In the genomic region with DNA sequence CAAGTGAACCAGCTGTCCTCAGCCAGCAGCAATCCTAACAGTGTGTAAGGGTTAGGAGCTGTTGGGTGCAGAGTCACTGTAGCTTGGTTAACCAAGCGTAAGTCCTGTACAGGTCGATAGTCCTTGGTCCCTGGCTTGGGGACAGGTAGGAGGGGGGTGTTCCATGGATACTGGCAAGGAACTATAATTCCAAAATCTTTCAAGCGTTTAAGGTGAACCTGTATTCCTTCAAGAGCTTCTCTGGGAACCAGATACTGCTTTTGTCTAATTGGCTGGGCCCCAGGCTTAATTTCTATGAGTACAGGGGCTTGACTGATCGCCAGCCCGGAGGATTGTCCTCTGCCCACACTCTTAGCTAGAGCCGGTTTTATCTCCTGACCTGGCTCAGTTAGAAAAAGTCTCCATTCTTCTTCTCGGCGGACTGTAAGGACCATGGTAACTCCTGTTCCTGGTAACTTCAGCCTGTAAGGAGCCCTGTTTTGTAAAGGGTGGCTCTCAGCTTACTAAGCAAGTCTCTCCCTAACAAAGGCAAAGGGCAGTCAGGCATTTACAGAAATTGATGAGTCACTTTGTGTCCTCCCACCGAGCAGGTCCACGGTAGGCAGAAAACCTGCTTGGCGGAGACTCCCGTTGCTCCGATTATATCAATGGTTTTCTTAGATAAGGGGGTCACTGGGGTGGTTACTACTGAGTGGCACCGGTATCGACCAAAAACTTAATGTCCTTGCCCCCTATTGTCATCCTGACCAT, we compare ENCODE assay signal across 17 cellular contexts. TPM values are rescaled to one million over a fixed set of nuclear protein-coding genes. Genes with fewer than 3 reads are reported as not detected.
A peak's percentile ranks its signal among the peaks of the same experiment; 100 is the strongest.
DNase-seq lines count a peak whose midpoint lies in the region; ATAC-seq, FAIRE-seq and TF ChIP-seq lines count a peak whose summit lies in the region.
"Had no signal": no experiment of that assay in that cellular context is flagged by ENCODE, and none has a peak within 500 bp of the region (broad histone marks: within the 10 kb centered on the region; RNA-seq: fewer than 3 reads in every experiment).

No MANE protein-coding gene starts in this region.

- CTCF ChIA-PET in K562 (lab: Yijun Ruan, JAX; ENCODE audit: low intra/inter-chr PET ratio): no interaction called here
- CTCF ChIA-PET in CD4-positive, alpha-beta T cell (lab: Charles Lee): no interaction called here

- H3K36me3 ChIP-seq in K562 (ENCODE audit: control insufficient read depth, insufficient read depth, low read length): no peaks in the 10 kb centered on the region
- H3K36me3 ChIP-seq: BLaER1 treated with 17β-estradiol and CSF1 and Interleukin-3, amounts not matched to agents 10 nM and 100 nM had no signal

- TF ChIP-seq EP300 in K562 (IDR thresholded peaks at IDR 0.05; ENCODE audit: low read length): no peak

- H3K9me1 ChIP-seq in K562 (ENCODE audit: control insufficient read depth, insufficient read depth, low read length): no peaks in the 10 kb centered on the region

- ATAC-seq in K562: no peak
- ATAC-seq in CD4-positive, alpha-beta T cell (ENCODE audit: poor library complexity): no peak
- ATAC-seq: GM12878 had no signal

- H3K79me2 ChIP-seq in K562 (ENCODE audit: control insufficient read depth, insufficient read depth, low read length): no peaks in the 10 kb centered on the region

- no TSS peak for BruUV-seq in K562 (replicated peaks; lab: Mats Ljungman, UMichigan)

- peak; percentile 44 for DNase-seq in H4 (ENCODE audit: low spot score)
- no peak for DNase-seq in K562 (ENCODE audit: extremely low read depth in 1 of 4, low spot score in 3 of 4)
- no peak for DNase-seq in neural crest cell (ENCODE audit: low read depth, low spot score)
- DNase-seq in stimulated activated CD4-positive, alpha-beta T cell treated with anti-CD3 and anti-CD28 coated beads, Interleukin-1b, Interleukin-23, amount 100 ng/mL, for 48 hours: no peak
- no peak for DNase-seq in CD4-positive, alpha-beta T cell
- no peak for DNase-seq in anterior cingulate cortex (lab: John Stamatoyannopoulos, UW)
- DNase-seq: ACHN; CD4-positive, CD25-positive, alpha-beta regulatory T cell; DMS79; H7 had no signal

- H3K27ac Mint-ChIP-seq in neural crest cell (ENCODE audit: unreplicated experiment): peak overlapping the region; percentile 12
- no peak overlapping the region for H3K27ac Mint-ChIP-seq in CD4-positive, alpha-beta T cell
- H3K27ac Mint-ChIP-seq: CD4-positive, CD25-positive, alpha-beta regulatory T cell; IgD-negative memory B cell had no signal

- H3K27me3 Mint-ChIP-seq in neural crest cell (ENCODE audit: low read depth): peaks cover 14% of the 10 kb centered on the region
- peaks cover 9% of the 10 kb centered on the region for H3K27me3 Mint-ChIP-seq in CD4-positive, alpha-beta T cell
- H3K27me3 Mint-ChIP-seq: CD4-positive, CD25-positive, alpha-beta regulatory T cell had no signal

- WGBS in K562 (ENCODE audit: insufficient coverage, low coverage, missing lambda C conversion rate): 2% methylated on average over 15 of the region's 15 CpGs

- FAIRE-seq in K562 (lab: Jason Lieb, UNC): no peak
- FAIRE-seq: GM12878, GM18507 had no signal

- no peaks in the 10 kb centered on the region for H3K9me3 ChIP-seq in K562 (replicated peaks; ENCODE audit: control insufficient read depth, insufficient read depth, low read depth, low read length)
- no peaks in the 10 kb centered on the region for H3K9me3 ChIP-seq in CD4-positive, alpha-beta T cell (ENCODE audit: control insufficient read depth, low read length)

- no peak overlapping the region for H3K4me3 Mint-ChIP-seq in neural crest cell
- H3K4me3 Mint-ChIP-seq in CD4-positive, alpha-beta T cell: no peak overlapping the region
- H3K4me3 Mint-ChIP-seq: CD4-positive, CD25-positive, alpha-beta regulatory T cell; IgD-negative memory B cell had no signal

- H3K9ac ChIP-seq in K562 (ENCODE audit: insufficient read depth in 1 of 2, low read depth in 2 of 2, low read length in 2 of 2): no peak overlapping the region
- H3K9ac ChIP-seq: BLaER1 treated with 17β-estradiol and CSF1 and Interleukin-3, amounts not matched to agents 10 nM and 100 nM had no signal

- H4K20me1 ChIP-seq in K562 (replicated peaks; ENCODE audit: control insufficient read depth, insufficient read depth, low read length): no peaks in the 10 kb centered on the region
- H4K20me1 ChIP-seq: BLaER1 treated with 17β-estradiol and CSF1 and Interleukin-3, amounts not matched to agents 10 nM and 100 nM had no signal

- H3K36me3 Mint-ChIP-seq in neural crest cell (ENCODE audit: low read depth): peaks cover 8% of the 10 kb centered on the region
- peaks cover 4% of the 10 kb centered on the region for H3K36me3 Mint-ChIP-seq in CD4-positive, alpha-beta T cell (ENCODE audit: low read depth)
- H3K36me3 Mint-ChIP-seq: CD4-positive, CD25-positive, alpha-beta regulatory T cell; IgD-negative memory B cell had no signal

- no peak for TF ChIP-seq POLR2A in K562 (conservative IDR thresholded peaks at IDR 0.05)

- no peak overlapping the region for H3K4me2 ChIP-seq in K562 (ENCODE audit: insufficient read depth, low read length)
- H3K4me2 ChIP-seq: BLaER1 treated with 17β-estradiol and CSF1 and Interleukin-3, amounts not matched to agents 10 nM and 100 nM had no signal

- H3K27me3 ChIP-seq in K562 (ENCODE audit: control insufficient read depth in 2 of 2, insufficient read depth in 2 of 2, low read length in 2 of 2): no peaks in the 10 kb centered on the region
- no peaks in the 10 kb centered on the region for H3K27me3 ChIP-seq in CD4-positive, alpha-beta T cell (ENCODE audit: control insufficient read depth, insufficient read depth, low read length)
- H3K27me3 ChIP-seq: BLaER1 treated with 17β-estradiol and CSF1 and Interleukin-3, amounts not matched to agents 10 nM and 100 nM had no signal

- no peak overlapping the region for H3K4me3 ChIP-seq in K562
- H3K4me3 ChIP-seq: BLaER1 treated with 17β-estradiol and CSF1 and Interleukin-3, amounts not matched to agents 10 nM and 100 nM; GM12878 had no signal

- in situ Hi-C loops in K562 (cut with MboI): no loop called here

- no peak overlapping the region for H3K27ac ChIP-seq in K562 (ENCODE audit: extremely low read depth, low read depth, low read length)
- no peak overlapping the region for H3K27ac ChIP-seq in CD4-positive, alpha-beta T cell (ENCODE audit: low read depth, low read length)
- H3K27ac ChIP-seq: BLaER1 treated with 17β-estradiol and CSF1 and Interleukin-3, amounts not matched to agents 10 nM and 100 nM had no signal

- intact Hi-C loops in K562 (cut with micrococcal nuclease): no loop called here
- intact Hi-C loops in CD4-positive, alpha-beta T cell (cut with DNase I, micrococcal nuclease): no loop called here

- TF ChIP-seq CTCF in K562 (IDR thresholded peaks at IDR 0.05 in 2 of 3, conservative IDR thresholded peaks at IDR 0.05 in 1 of 3; ENCODE audit: insufficient read depth in 2 of 3, low read depth in 1 of 3, low read length in 3 of 3) (no peak), neural crest cell (conservative IDR thresholded peaks at IDR 0.05) (no peak)
- TF ChIP-seq CTCF in CD4-positive, alpha-beta T cell (IDR thresholded peaks at IDR 0.05): no peak

- POLR2A ChIA-PET in K562 (lab: Yijun Ruan, JAX): no interaction called here
- POLR2A ChIA-PET in CD4-positive, alpha-beta T cell (lab: Charles Lee): no interaction called here

- TF ChIP-seq RAD21 in K562 (CRISPR knock-in tag; conservative IDR thresholded peaks at IDR 0.05 in 1 of 2, IDR thresholded peaks at IDR 0.05 in 1 of 2): no peak

- peaks cover 5% of the 10 kb centered on the region for H3K4me1 Mint-ChIP-seq in neural crest cell
- H3K4me1 Mint-ChIP-seq in CD4-positive, alpha-beta T cell (ENCODE audit: low read depth): peaks cover under 1% of the 10 kb centered on the region
- H3K4me1 Mint-ChIP-seq: IgD-negative memory B cell had no signal

- H3K9me3 Mint-ChIP-seq in neural crest cell: peaks cover 15% of the 10 kb centered on the region
- peaks cover 3% of the 10 kb centered on the region for H3K9me3 Mint-ChIP-seq in CD4-positive, alpha-beta T cell

- H2AFZ ChIP-seq in K562 (ENCODE audit: low read depth, low read length): no peak overlapping the region

- no peaks in the 10 kb centered on the region; a peak in 1 of 5 replicates for H3K4me1 ChIP-seq in K562 (replicated peaks in 1 of 2; ENCODE audit: control insufficient read depth in 2 of 2, insufficient read depth in 2 of 2, low read length in 2 of 2)
- H3K4me1 ChIP-seq: BLaER1 treated with 17β-estradiol and CSF1 and Interleukin-3, amounts not matched to agents 10 nM and 100 nM had no signal

RNA-seq across cellular contexts. Expression of a gene that starts 6.0 kb away (rescaled TPM):
- total RNA-seq in H4 (2014; rRNA removed; shearing (Covaris generic)): not detected in 2 replicates
- not detected in 2 replicates for total RNA-seq in K562 (2011; cell fraction: chromatin; rRNA removed; ENCODE audit: low replicate concordance)
- not detected in 2 replicates for total RNA-seq in K562 (2011; cell fraction: nucleolus; rRNA removed)
- not detected in 2 replicates for total RNA-seq in K562 (2011; cell fraction: nucleoplasm; rRNA removed)
- total RNA-seq in K562 (2014; rRNA removed): not detected in 2 replicates
- total RNA-seq in K562 (2014; rRNA removed; fragmentation: Illumina TruSeq; extraction: Trizol): 0.04 TPM in 1 of 2 replicates, not detected in the other
- 0.04 TPM in 2 replicates for total RNA-seq in K562 (2015; rRNA removed; fragmentation: Illumina TruSeq; extraction: Trizol)
- total RNA-seq in K562 (2021): 0.02 and 0.07 TPM in 2 replicates
- polyA plus RNA-seq in K562 (2011; rRNA removed): 0.01 TPM in 1 of 2 replicates, not detected in the other
- polyA plus RNA-seq in K562 (2011; cell fraction: cytosol; rRNA removed): not detected in 2 replicates
- polyA plus RNA-seq in K562 (2011; cell fraction: nucleus; rRNA removed): 0.03 TPM in 1 of 2 replicates, not detected in the other
- 0.05 and 0.08 TPM in 2 replicates for polyA plus RNA-seq in K562 (2012)
- polyA plus RNA-seq in K562 (2014; fragmentation: Illumina TruSeq; extraction: Trizol): 0.03 TPM in 1 of 2 replicates, not detected in the other
- polyA plus RNA-seq in K562 (2014; fragmentation: Nextera tagmentation; extraction: Ambion mirVana): under 1 TPM; 0.01 TPM
- 0.08 TPM in 1 of 2 replicates, not detected in the other for polyA plus RNA-seq in K562 (2014; rRNA removed)
- 0.03 TPM in 1 of 2 replicates, not detected in the other for polyA minus RNA-seq in K562 (2011; rRNA and poly(A)+ RNA removed)
- not detected in 2 replicates for polyA minus RNA-seq in K562 (2011; cell fraction: cytosol; rRNA and poly(A)+ RNA removed)
- not detected in 2 replicates for polyA minus RNA-seq in K562 (2011; cell fraction: nucleus; rRNA and poly(A)+ RNA removed)
- total RNA-seq in neural crest cell: 11.6 and 12.2 TPM in 2 replicates
- 1 to 10 TPM; 2.5 to 2.9 TPM for total RNA-seq in CD4-positive, alpha-beta T cell
- total RNA-seq: A172, HT-29 had no signal

RNA-seq across cellular contexts. Expression of a gene that starts 30.6 kb away (rescaled TPM):
- 0.76 and 1.4 TPM in 2 replicates for total RNA-seq in H4 (2014; rRNA removed; shearing (Covaris generic))
- total RNA-seq in K562 (2011; cell fraction: chromatin; rRNA removed; ENCODE audit: low replicate concordance): 2.1 and 2.3 TPM in 2 replicates
- 1.7 and 3.0 TPM in 2 replicates for total RNA-seq in K562 (2011; cell fraction: nucleolus; rRNA removed)
- 2.6 and 3.9 TPM in 2 replicates for total RNA-seq in K562 (2011; cell fraction: nucleoplasm; rRNA removed)
- total RNA-seq in K562 (2014; rRNA removed) (0.27 and 0.65 TPM in 2 replicates), K562 (2014; rRNA removed; fragmentation: Illumina TruSeq; extraction: Trizol) (0.51 and 0.77 TPM in 2 replicates), K562 (2015; rRNA removed; fragmentation: Illumina TruSeq; extraction: Trizol) (0.80 and 0.90 TPM in 2 replicates), K562 (2021) (0.18 and 0.63 TPM in 2 replicates), neural crest cell (6.6 and 7.4 TPM in 2 replicates)
- polyA plus RNA-seq in K562 (2011; rRNA removed) (0.33 TPM in 1 of 2 replicates, not detected in the other), K562 (2014; fragmentation: Illumina TruSeq; extraction: Trizol) (0.37 and 0.48 TPM in 2 replicates), K562 (2014; fragmentation: Nextera tagmentation; extraction: Ambion mirVana) (under 1 TPM; 0.01 to 0.04 TPM), K562 (2014; rRNA removed) (0.37 and 0.49 TPM in 2 replicates)
- 0.19 TPM in 1 of 2 replicates, not detected in the other for polyA plus RNA-seq in K562 (2011; cell fraction: cytosol; rRNA removed)
- polyA plus RNA-seq in K562 (2011; cell fraction: nucleus; rRNA removed): 0.41 and 1.2 TPM in 2 replicates
- polyA plus RNA-seq in K562 (2012): 0.29 and 0.68 TPM in 2 replicates
- polyA minus RNA-seq in K562 (2011; rRNA and poly(A)+ RNA removed): 0.24 and 0.91 TPM in 2 replicates
- not detected in 2 replicates for polyA minus RNA-seq in K562 (2011; cell fraction: cytosol; rRNA and poly(A)+ RNA removed)
- polyA minus RNA-seq in K562 (2011; cell fraction: nucleus; rRNA and poly(A)+ RNA removed): 0.22 and 1.1 TPM in 2 replicates
- total RNA-seq in CD4-positive, alpha-beta T cell: 1 to 10 TPM; 4.9 to 5.1 TPM
- total RNA-seq: A172, GM12878, HT-29 had no signal

RNA-seq across cellular contexts. Expression of a gene that starts 59.1 kb away (rescaled TPM):
- total RNA-seq in H4 (2014; rRNA removed; shearing (Covaris generic)): not detected in 2 replicates
- not detected in 2 replicates for total RNA-seq in K562 (2011; cell fraction: chromatin; rRNA removed; ENCODE audit: low replicate concordance)
- not detected in 2 replicates for total RNA-seq in K562 (2011; cell fraction: nucleolus; rRNA removed)
- total RNA-seq in K562 (2011; cell fraction: nucleoplasm; rRNA removed): not detected in 2 replicates
- total RNA-seq in K562 (2014; rRNA removed) (not detected in 2 replicates), K562 (2014; rRNA removed; fragmentation: Illumina TruSeq; extraction: Trizol) (not detected in 2 replicates), K562 (2015; rRNA removed; fragmentation: Illumina TruSeq; extraction: Trizol) (not detected in 2 replicates), K562 (2021) (not detected in 2 replicates), neural crest cell (not detected in 2 replicates)
- polyA plus RNA-seq in K562 (2011; rRNA removed) (not detected in 2 replicates), K562 (2014; fragmentation: Illumina TruSeq; extraction: Trizol) (not detected in 2 replicates), K562 (2014; fragmentation: Nextera tagmentation; extraction: Ambion mirVana) (not detected), K562 (2014; rRNA removed) (not detected in 2 replicates)
- polyA plus RNA-seq in K562 (2011; cell fraction: cytosol; rRNA removed): not detected in 2 replicates
- not detected in 2 replicates for polyA plus RNA-seq in K562 (2011; cell fraction: nucleus; rRNA removed)
- not detected in 2 replicates for polyA plus RNA-seq in K562 (2012)
- not detected in 2 replicates for polyA minus RNA-seq in K562 (2011; rRNA and poly(A)+ RNA removed)
- not detected in 2 replicates for polyA minus RNA-seq in K562 (2011; cell fraction: cytosol; rRNA and poly(A)+ RNA removed)
- not detected in 2 replicates for polyA minus RNA-seq in K562 (2011; cell fraction: nucleus; rRNA and poly(A)+ RNA removed)
- not detected for total RNA-seq in CD4-positive, alpha-beta T cell
- total RNA-seq: A172; CD4-positive, CD25-positive, alpha-beta regulatory T cell; G401; GM12878; H7; HT-29 had no signal
- polyA plus RNA-seq: CD4-positive, CD25-positive, alpha-beta regulatory T cell; GM12878; IgD-negative memory B cell had no signal
